In genomic region chr11:33062137-33062536, GRCh38 we compare ENCODE assay signal across 24 cellular contexts. TPM values are rescaled to one million over a fixed set of nuclear protein-coding genes. Genes with fewer than 3 reads are reported as not detected.
DNase-seq lines count a peak whose midpoint lies in the region; ATAC-seq and TF ChIP-seq lines count a peak whose summit lies in the region.
"Had no signal": no experiment of that assay in that cellular context is flagged by ENCODE, and none has a peak within 500 bp of the region (broad histone marks: within the 10 kb centered on the region; RNA-seq: fewer than 3 reads in every experiment).

No MANE protein-coding gene starts in this region.

- H3K4me3 ChIP-seq in GM23248 (no peak overlapping the region), WERI-Rb-1 (ENCODE audit: low read depth, low read length) (no peak overlapping the region), skin epidermis (no peak overlapping the region)
- H3K4me3 ChIP-seq: body of pancreas, lung, prostate gland had no signal

- H3K9ac ChIP-seq in GM23248 = no peak overlapping the region

- peaks cover 50% of the 10 kb centered on the region for H3F3A ChIP-seq in GM23248 (ENCODE audit: insufficient read depth)

- H3K4me2 ChIP-seq in GM23248 (ENCODE audit: unreplicated experiment) = no peak overlapping the region

- peaks cover 26% of the 10 kb centered on the region for H3K36me3 ChIP-seq in GM23248 (ENCODE audit: low read depth)
- H3K36me3 ChIP-seq in WERI-Rb-1 = peaks cover 42% of the 10 kb centered on the region
- H3K36me3 ChIP-seq: prostate gland had no signal

- H3K27ac ChIP-seq in GM23248 (peak overlapping the region; percentile 77), WERI-Rb-1 (peak overlapping the region; percentile 82), foreskin keratinocyte (peak overlapping the region; percentile 91), skin epidermis (peak overlapping the region in 13 of 21 experiments; percentile 11 to 81 (median 69))
- H3K27ac ChIP-seq: body of pancreas had no signal

- H3K27me3 ChIP-seq in GM23248 (replicated peaks; ENCODE audit: insufficient read depth) (no peaks in the 10 kb centered on the region), WERI-Rb-1 (ENCODE audit: insufficient read depth, low read depth, severe bottlenecking) (no peaks in the 10 kb centered on the region), foreskin keratinocyte (no peaks in the 10 kb centered on the region)
- H3K27me3 ChIP-seq: body of pancreas had no signal

- no peak overlapping the region for H2AFZ ChIP-seq in GM23248

- H3K9me2 ChIP-seq in GM23248 (ENCODE audit: insufficient read depth) = no peaks in the 10 kb centered on the region

- H3K4me1 ChIP-seq in GM23248 (ENCODE audit: insufficient read depth) = peaks cover 37% of the 10 kb centered on the region
- peaks cover 51% of the 10 kb centered on the region for H3K4me1 ChIP-seq in foreskin keratinocyte
- H3K4me1 ChIP-seq: body of pancreas had no signal

- TF ChIP-seq CTCF in WERI-Rb-1 (IDR thresholded peaks at IDR 0.05; ENCODE audit: low read depth, low read length) = no peak
- TF ChIP-seq CTCF in foreskin keratinocyte (conservative IDR thresholded peaks at IDR 0.05) = no peak

- DNase-seq in GM23248 (no peak), WERI-Rb-1 (no peak), foreskin keratinocyte (peak in 1 of 2 donors; percentile 65), NCI-H82 treated with DMSO at 0.1 percent for 48 hours (lab: John Stamatoyannopoulos, UW; ENCODE audit: unreplicated experiment) (no peak)
- no peak for DNase-seq in stimulated activated CD4-positive, alpha-beta T cell treated with anti-CD3 and anti-CD28 coated beads, Interleukin-4, amount 100 ng/mL, for 24 hours
- DNase-seq: activated CD8-positive, alpha-beta memory T cell treated with anti-CD3 and anti-CD28 coated beads, Interleukin-2, amount 50 U/mL, for 4 hours; activated naive CD8-positive, alpha-beta T cell treated with anti-CD3 and anti-CD28 coated beads, Interleukin-2, amount 10 ng/mL, durations not matched to agents 7 days and 5 days; CD4-positive, alpha-beta memory T cell; GF-D8; GOT3; hypothalamus; KG1; NCI-H1694 treated with DMSO at 0.1 percent for 48 hours; nephron progenitor cell; SIG-M5; substantia nigra; T-helper 17 cell had no signal

- 67 to 71% methylated on average over 5 of the region's 5 CpGs for WGBS in GM23248 (ENCODE audit: low coverage in 1 of 2, low lambda C conversion rate in 2 of 2, missing lambda C conversion rate in 2 of 2), 2 experiments

- no peaks in the 10 kb centered on the region for H4K20me1 ChIP-seq in GM23248 (ENCODE audit: insufficient read depth)

- ATAC-seq in foreskin keratinocyte (no peak), GM19351 (IDR thresholded peaks at IDR 0.05; ENCODE audit: unreplicated experiment) (no peak), GM19397 (IDR thresholded peaks at IDR 0.05; ENCODE audit: unreplicated experiment) (no peak)
- ATAC-seq: body of pancreas, T-helper 17 cell had no signal

- in situ Hi-C loops in GM23248 (cut with MboI) = no loop called here

- H3K9me3 ChIP-seq in GM23248 (ENCODE audit: low read depth) = no peaks in the 10 kb centered on the region
- H3K9me3 ChIP-seq in WERI-Rb-1 (ENCODE audit: severe bottlenecking) = no peaks in the 10 kb centered on the region
- H3K9me3 ChIP-seq: body of pancreas, prostate gland had no signal

- H3K79me2 ChIP-seq in GM23248 (ENCODE audit: insufficient read depth) = no peaks in the 10 kb centered on the region

RNA-seq across cellular contexts. Expression of gene TCP11L1, which starts 22.8 kb away (rescaled TPM):
- 39.8 and 42.6 TPM in 2 replicates for total RNA-seq in GM23248 (2014; rRNA removed; shearing (Covaris generic))
- polyA plus RNA-seq in GM23248 (2016; fragmentation: Nextera tagmentation; extraction: Ambion mirVana) (23.4 and 25.4 TPM in 2 replicates), foreskin keratinocyte (8.7 and 9.4 TPM in 2 replicates)
- 25.3 and 27.0 TPM in 2 replicates for total RNA-seq in foreskin keratinocyte

RNA-seq across cellular contexts. Expression of gene DEPDC7, which starts 46.5 kb away (rescaled TPM):
- 4.8 and 5.3 TPM in 2 replicates for total RNA-seq in GM23248 (2014; rRNA removed; shearing (Covaris generic))
- polyA plus RNA-seq in GM23248 (2016; fragmentation: Nextera tagmentation; extraction: Ambion mirVana) = 9.7 and 9.9 TPM in 2 replicates
- 18.1 and 18.2 TPM in 2 replicates for total RNA-seq in foreskin keratinocyte
- polyA plus RNA-seq in foreskin keratinocyte = 10.2 and 13.9 TPM in 2 replicates
- total RNA-seq: PC-3 had no signal
